ENCODE assay signal across 8 cellular contexts in the genomic region with DNA sequence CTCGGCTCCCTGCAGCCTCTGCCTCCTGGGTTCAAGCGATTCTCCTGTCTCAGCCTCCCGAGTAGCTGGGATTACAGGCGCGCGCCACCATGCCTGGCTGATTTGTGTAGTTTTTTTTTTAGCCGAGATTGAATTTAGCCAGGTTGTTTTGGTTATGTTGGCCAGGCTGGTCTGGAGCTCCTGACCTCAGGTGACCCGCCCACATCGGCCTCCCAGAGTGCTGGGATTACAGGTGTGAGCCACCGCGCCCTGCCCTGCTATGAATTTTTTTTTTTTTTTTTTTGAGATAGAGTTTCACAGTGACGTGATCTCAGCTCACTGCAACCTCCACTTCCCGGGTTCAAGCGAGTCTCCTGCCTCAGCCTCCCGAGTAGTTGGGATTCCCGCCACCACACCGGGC. TPM values are rescaled to one million over a fixed set of nuclear protein-coding genes. Genes with fewer than 3 reads are reported as not detected.
A peak's percentile ranks its signal among the peaks of the same experiment; 100 is the strongest.
DNase-seq lines count a peak whose midpoint lies in the region; ATAC-seq, FAIRE-seq and TF ChIP-seq lines count a peak whose summit lies in the region.
"Not testable (repeated sequence)": the region's sequence is repeated elsewhere in the genome, so short reads cannot be mapped to it uniquely, and the experiment has no call there.

No MANE protein-coding gene starts in this region.

- H3K27me3 Mint-ChIP-seq in CD4-positive, alpha-beta memory T cell; activated naive CD8-positive, alpha-beta T cell treated with anti-CD3 and anti-CD28 coated beads, Interleukin-2, amount 10 ng/mL, durations not matched to agents 7 days and 5 days: not testable (repeated sequence)
- peaks cover 15 to 23% (median 20%) of the 10 kb centered on the region in 3 donors for H3K27me3 Mint-ChIP-seq in immature natural killer cell (ENCODE audit: low read depth in 3 of 3)

- FAIRE-seq in endothelial cell of umbilical vein (lab: Jason Lieb, UNC) = not testable (repeated sequence)

- intact Hi-C loops in CD4-positive, alpha-beta memory T cell (cut with micrococcal nuclease) = loop anchor here (5.0 to 10.0 kb wide), 3 partner anchors 206 to 1178 kb away; a partner anchor contains a TSS
- intact Hi-C loops in endothelial cell of umbilical vein (cut with micrococcal nuclease) = loop anchor here (5.0 kb wide), 1 partner anchor 206 kb away; no protein-coding TSS in a partner anchor

- peaks cover 22 to 55% (median 38%) of the 10 kb centered on the region in 4 donors for H3K4me1 Mint-ChIP-seq in CD4-positive, alpha-beta memory T cell
- peaks cover 23% of the 10 kb centered on the region for H3K4me1 Mint-ChIP-seq in activated naive CD8-positive, alpha-beta T cell treated with anti-CD3 and anti-CD28 coated beads, Interleukin-2, amount 10 ng/mL, durations not matched to agents 7 days and 5 days
- peaks cover 42 to 53% of the 10 kb centered on the region in 2 donors for H3K4me1 Mint-ChIP-seq in immature natural killer cell

- H3K79me2 ChIP-seq in SK-N-SH (ENCODE audit: insufficient read depth) (peaks cover 70% of the 10 kb centered on the region), endothelial cell of umbilical vein (ENCODE audit: control insufficient read depth, insufficient read depth, low read length) (peaks cover 52% of the 10 kb centered on the region)

- H3K9me2 ChIP-seq in SK-N-SH = not testable (repeated sequence)

- not testable (repeated sequence) for H3K9me3 Mint-ChIP-seq in CD4-positive, alpha-beta memory T cell; activated naive CD8-positive, alpha-beta T cell treated with anti-CD3 and anti-CD28 coated beads, Interleukin-2, amount 10 ng/mL, durations not matched to agents 7 days and 5 days; immature natural killer cell

- not testable (repeated sequence) for TF ChIP-seq RAD21 in SK-N-SH (IDR thresholded peaks at IDR 0.05; ENCODE audit: low read length)

- H4K20me1 ChIP-seq in SK-N-SH (ENCODE audit: insufficient read depth) = peaks cover 13% of the 10 kb centered on the region
- H4K20me1 ChIP-seq in endothelial cell of umbilical vein (replicated peaks; ENCODE audit: control insufficient read depth, extremely low read depth, insufficient read depth, low read length) = not testable (repeated sequence)

- peak overlapping the region; percentile 92 for H2AFZ ChIP-seq in SK-N-SH (ENCODE audit: low read depth)
- not testable (repeated sequence) for H2AFZ ChIP-seq in endothelial cell of umbilical vein (ENCODE audit: low read depth, low read length); neuron (ENCODE audit: low read depth, low read length)

- not testable (repeated sequence) for DNase-seq in CD4-positive, alpha-beta memory T cell; SK-N-SH; activated naive CD8-positive, alpha-beta T cell treated with anti-CD3 and anti-CD28 coated beads, Interleukin-2, amount 10 ng/mL, durations not matched to agents 7 days and 5 days; endothelial cell of umbilical vein (ENCODE audit: low read depth, low spot score); immature natural killer cell; tibial nerve (ENCODE audit: low spot score in 2 of 2)

- TF ChIP-seq EP300 in SK-N-SH (IDR thresholded peaks at IDR 0.05; ENCODE audit: borderline replicate concordance in 1 of 2, low read depth in 1 of 2, low read length in 1 of 2); tibial nerve (IDR thresholded peaks at IDR 0.05): not testable (repeated sequence)

- dilution Hi-C loops in endothelial cell of umbilical vein (cut with MboI; ENCODE audit: extremely low pct_ligation_motif_present, low sequenced_read_pairs) = not testable (repeated sequence)

- POLR2A ChIA-PET in CD4-positive, alpha-beta memory T cell (lab: Charles Lee; ENCODE audit: partially characterized antibody) = interaction anchor here (0.7 to 4.3 kb wide), 6 partner anchors 57 to 1438 kb away, joined by 3 to 126 read pairs (median 3); a partner anchor contains a TSS
- POLR2A ChIA-PET in SK-N-SH (lab: Yijun Ruan, JAX) (interaction anchor here (0.7 kb wide), 1 partner anchor 83 kb away, joined by 3 read pairs; no protein-coding TSS in a partner anchor), endothelial cell of umbilical vein (lab: Charles Lee) (interaction anchor here (0.7 kb wide), 1 partner anchor 13 kb away, joined by 4 read pairs; no protein-coding TSS in a partner anchor)
- POLR2A ChIA-PET in activated naive CD8-positive, alpha-beta T cell treated with anti-CD3 and anti-CD28 coated beads, Interleukin-2, amount 10 ng/mL, durations not matched to agents 7 days and 5 days (lab: Charles Lee) = interaction anchor here (0.7 to 1.7 kb wide), 9 partner anchors 20 to 250 kb away, joined by 3 to 12 read pairs (median 3); no protein-coding TSS in a partner anchor

- peak overlapping the region; percentile 100 for H3K27ac ChIP-seq in CD4-positive, alpha-beta memory T cell (ENCODE audit: low read depth, low read length)
- not testable (repeated sequence) for H3K27ac ChIP-seq in HUES6 (ENCODE audit: low read depth, low read length)
- H3K27ac ChIP-seq in SK-N-SH (ENCODE audit: low read depth in 2 of 2, low read length in 1 of 2) = peak overlapping the region in 1 of 2 experiments; percentile 98; a peak in 2 of 4 replicates
- H3K27ac ChIP-seq in endothelial cell of umbilical vein (ENCODE audit: insufficient read depth, low read depth, low read length) = peak overlapping the region; percentile 92
- peak overlapping the region in 3 of 4 donors; percentile 96 to 100 (median 98) for H3K27ac ChIP-seq in tibial nerve

- not testable (repeated sequence) for H3K27me3 ChIP-seq in CD4-positive, alpha-beta memory T cell (ENCODE audit: insufficient read depth, low read length); HUES6 (ENCODE audit: control insufficient read depth, insufficient read depth, low read length); SK-N-SH (ENCODE audit: insufficient read depth); endothelial cell of umbilical vein (ENCODE audit: control insufficient read depth in 2 of 2, insufficient read depth in 2 of 2, low read length in 2 of 2); neuron (ENCODE audit: insufficient read depth, low read length); tibial nerve

- peak overlapping the region; percentile 100 for H3K27ac Mint-ChIP-seq in CD4-positive, alpha-beta memory T cell
- H3K27ac Mint-ChIP-seq in activated naive CD8-positive, alpha-beta T cell treated with anti-CD3 and anti-CD28 coated beads, Interleukin-2, amount 10 ng/mL, durations not matched to agents 7 days and 5 days = peak overlapping the region; percentile 100
- peak overlapping the region in 5 of 6 donors; percentile 83 to 100 (median 100) for H3K27ac Mint-ChIP-seq in immature natural killer cell

- TF ChIP-seq CTCF in SK-N-SH (IDR thresholded peaks at IDR 0.05); endothelial cell of umbilical vein (IDR thresholded peaks at IDR 0.05; ENCODE audit: extremely low read depth in 1 of 2, insufficient read depth in 1 of 2, low read depth in 1 of 2, low read length in 2 of 2); tibial nerve (IDR thresholded peaks at IDR 0.05): not testable (repeated sequence)

- BruUV-seq in endothelial cell of umbilical vein (replicated peaks; lab: Mats Ljungman, UMichigan) = not testable (repeated sequence)

- not testable (repeated sequence) for H3K9me1 ChIP-seq in endothelial cell of umbilical vein (replicated peaks; ENCODE audit: control insufficient read depth, extremely low read depth, insufficient read depth, low read length)

- H3K4me3 Mint-ChIP-seq in CD4-positive, alpha-beta memory T cell = peak overlapping the region; percentile 95 to 100 (median 98)
- H3K4me3 Mint-ChIP-seq in activated naive CD8-positive, alpha-beta T cell treated with anti-CD3 and anti-CD28 coated beads, Interleukin-2, amount 10 ng/mL, durations not matched to agents 7 days and 5 days = peak overlapping the region; percentile 98
- peak overlapping the region; percentile 74 to 99 (median 97) for H3K4me3 Mint-ChIP-seq in immature natural killer cell

- 81% methylated on average over 16 of the region's 17 CpGs for WGBS in SK-N-SH (ENCODE audit: low lambda C conversion rate)
- 86 to 88% methylated on average over 17 of the region's 17 CpGs for WGBS in tibial nerve, 2 donors

- H3F3A ChIP-seq in SK-N-SH (replicated peaks; ENCODE audit: insufficient read depth) = peaks cover 16% of the 10 kb centered on the region

- H3K4me1 ChIP-seq in CD4-positive, alpha-beta memory T cell (ENCODE audit: insufficient read depth, low read length) = peaks cover 30% of the 10 kb centered on the region
- H3K4me1 ChIP-seq in HUES6 (ENCODE audit: control insufficient read depth, insufficient read depth, low read length) = not testable (repeated sequence)
- H3K4me1 ChIP-seq in SK-N-SH (ENCODE audit: control insufficient read depth in 1 of 2, insufficient read depth in 2 of 2, low read depth in 1 of 2, low read length in 1 of 2) (peaks cover 2 to 19% of the 10 kb centered on the region in 2 experiments; a peak in 3 of 4 replicates), endothelial cell of umbilical vein (ENCODE audit: control insufficient read depth, extremely low read depth, insufficient read depth, low read length) (peaks cover 13% of the 10 kb centered on the region), neuron (ENCODE audit: insufficient read depth, low read length) (peaks cover 20% of the 10 kb centered on the region), tibial nerve (peaks cover 4 to 42% (median 20%) of the 10 kb centered on the region in 4 donors)

- CTCF ChIA-PET in CD4-positive, alpha-beta memory T cell (lab: Charles Lee; ENCODE audit: partially characterized antibody) = interaction anchor here (1.0 to 1.4 kb wide), 3 partner anchors 15 to 129 kb away, joined by 3 to 7 read pairs (median 3); no protein-coding TSS in a partner anchor
- CTCF ChIA-PET in SK-N-SH (lab: Yijun Ruan, JAX) = not testable (repeated sequence)
- CTCF ChIA-PET in endothelial cell of umbilical vein (lab: Charles Lee) = interaction anchor here (1.9 kb wide), 1 partner anchor 67 kb away, joined by 9 read pairs; no protein-coding TSS in a partner anchor

- H3K4me3 ChIP-seq in CD4-positive, alpha-beta memory T cell (ENCODE audit: low read length in 2 of 2) = peak overlapping the region in 1 of 2 donors; percentile 82
- H3K4me3 ChIP-seq in HUES6 (ENCODE audit: low read depth, low read length) (peak overlapping the region; percentile 98), SK-N-SH (ENCODE audit: low read depth in 2 of 2, low read length in 1 of 2) (peak overlapping the region; percentile 81 to 82), endothelial cell of umbilical vein (replicated peaks in 1 of 3; ENCODE audit: insufficient read depth in 1 of 3, low read depth in 1 of 3, low read length in 3 of 3) (peak overlapping the region; percentile 74 to 95 (median 75)), neuron (ENCODE audit: low read length) (peak overlapping the region; percentile 99), tibial nerve (peak overlapping the region; percentile 80 to 92 (median 85))

- not testable (repeated sequence) for ATAC-seq in activated naive CD8-positive, alpha-beta T cell treated with anti-CD3 and anti-CD28 coated beads, Interleukin-2, amount 10 ng/mL, durations not matched to agents 7 days and 5 days (ENCODE audit: low read depth)

- not testable (repeated sequence) for H3K9me3 ChIP-seq in CD4-positive, alpha-beta memory T cell (ENCODE audit: control insufficient read depth in 1 of 2, low read length in 2 of 2); HUES6 (ENCODE audit: control insufficient read depth, insufficient read depth, low read depth, low read length); SK-N-SH; endothelial cell of umbilical vein (replicated peaks; ENCODE audit: control insufficient read depth, insufficient read depth, low read length); neuron (ENCODE audit: low read length); tibial nerve

- not testable (repeated sequence) for H3K36me3 ChIP-seq in CD4-positive, alpha-beta memory T cell (ENCODE audit: insufficient read depth, low read length); endothelial cell of umbilical vein (ENCODE audit: control insufficient read depth in 2 of 2, extremely low read depth in 1 of 2, insufficient read depth in 2 of 2, low read length in 2 of 2)
- peaks cover 40% of the 10 kb centered on the region for H3K36me3 ChIP-seq in HUES6 (ENCODE audit: control insufficient read depth, insufficient read depth, low read length)
- peaks cover 22 to 24% of the 10 kb centered on the region in 2 experiments for H3K36me3 ChIP-seq in SK-N-SH (replicated peaks in 1 of 2; ENCODE audit: control insufficient read depth in 1 of 2, insufficient read depth in 2 of 2, low read length in 1 of 2)
- H3K36me3 ChIP-seq in neuron (ENCODE audit: insufficient read depth, low read length) = peaks cover 28% of the 10 kb centered on the region
- H3K36me3 ChIP-seq in tibial nerve = peaks cover 0 to 30% (median 0%) of the 10 kb centered on the region in 3 donors

- H3K9ac ChIP-seq in HUES6 (ENCODE audit: low read length) = not testable (repeated sequence)
- H3K9ac ChIP-seq in SK-N-SH (peak overlapping the region; percentile 93), endothelial cell of umbilical vein (replicated peaks; ENCODE audit: extremely low read depth, insufficient read depth, low read length) (peak overlapping the region; percentile 94)

- H3K4me2 ChIP-seq in SK-N-SH (peak overlapping the region; percentile 95), endothelial cell of umbilical vein (ENCODE audit: insufficient read depth, low read length) (peak overlapping the region; percentile 81)

- TF ChIP-seq POLR2A in endothelial cell of umbilical vein (IDR thresholded peaks at IDR 0.05; ENCODE audit: low read depth, low read length); tibial nerve (IDR thresholded peaks at IDR 0.05): not testable (repeated sequence)

- H3K36me3 Mint-ChIP-seq in CD4-positive, alpha-beta memory T cell = peaks cover 7 to 53% of the 10 kb centered on the region in 2 donors
- H3K36me3 Mint-ChIP-seq in activated naive CD8-positive, alpha-beta T cell treated with anti-CD3 and anti-CD28 coated beads, Interleukin-2, amount 10 ng/mL, durations not matched to agents 7 days and 5 days = peaks cover 33% of the 10 kb centered on the region
- peaks cover 4 to 14% (median 8%) of the 10 kb centered on the region in 3 donors for H3K36me3 Mint-ChIP-seq in immature natural killer cell

RNA-seq across cellular contexts. Expression of a gene that starts 1.4 kb away (rescaled TPM):
- total RNA-seq in CD4-positive, alpha-beta memory T cell = 1 to 10 TPM; 7.0 to 7.9 TPM
- polyA plus RNA-seq in CD4-positive, alpha-beta memory T cell = 1 to 10 TPM; 2.5 TPM
- polyA plus RNA-seq in SK-N-SH (2012; rRNA removed) (5.8 and 6.2 TPM in 2 replicates), endothelial cell of umbilical vein (4.0 and 5.4 TPM in 2 replicates), immature natural killer cell (1 to 10 TPM in 2 of 3 donors, not detected in 1; 1.5 to 3.5 TPM)
- 7.5 and 8.1 TPM in 2 replicates for polyA plus RNA-seq in SK-N-SH (2012; cell fraction: cytosol; rRNA removed)
- polyA plus RNA-seq in SK-N-SH (2012; cell fraction: nucleus; rRNA removed) = 6.1 and 9.4 TPM in 2 replicates
- 10 to 100 TPM; 28.3 to 29.6 TPM for total RNA-seq in activated naive CD8-positive, alpha-beta T cell treated with anti-CD3 and anti-CD28 coated beads, Interleukin-2, amount 10 ng/mL, durations not matched to agents 7 days and 5 days
- total RNA-seq in endothelial cell of umbilical vein (16.7 and 17.8 TPM in 2 replicates), tibial nerve (10 to 100 TPM in 2 of 4 donors, 1 to 10 TPM in 2; 4.0 to 12.4 (median 10.1) TPM)
- 7.3 and 8.7 TPM in 2 replicates for polyA plus RNA-seq in endothelial cell of umbilical vein (2011; cell fraction: cytosol; rRNA removed)
- 9.1 and 12.8 TPM in 2 replicates for polyA plus RNA-seq in endothelial cell of umbilical vein (2011; cell fraction: nucleus; rRNA removed)
- polyA plus RNA-seq in endothelial cell of umbilical vein (2012) = 7.2 and 12.0 TPM in 2 replicates
- 6.2 and 7.0 TPM in 2 replicates for polyA minus RNA-seq in endothelial cell of umbilical vein
- 9.6 TPM for polyA minus RNA-seq in endothelial cell of umbilical vein (2011; cell fraction: cytosol; rRNA and poly(A)+ RNA removed)
- polyA minus RNA-seq in endothelial cell of umbilical vein (2011; cell fraction: nucleus; rRNA and poly(A)+ RNA removed) = 5.4 and 7.9 TPM in 2 replicates

RNA-seq across cellular contexts. Expression of a gene that starts 2.4 kb away (rescaled TPM):
- 100 to 1,000 TPM in 1 of 2 experiments, 10 to 100 TPM in 1; 94.8 to 101 TPM for total RNA-seq in CD4-positive, alpha-beta memory T cell
- polyA plus RNA-seq in CD4-positive, alpha-beta memory T cell = 100 to 1,000 TPM; 111 to 159 TPM
- polyA plus RNA-seq in SK-N-SH (2012; rRNA removed) (36.4 and 49.6 TPM in 2 replicates), endothelial cell of umbilical vein (19.9 and 28.7 TPM in 2 replicates), immature natural killer cell (100 to 1,000 TPM in 1 of 3 donors, 10 to 100 TPM in 2; 85.9 to 110 (median 98.4) TPM)
- polyA plus RNA-seq in SK-N-SH (2012; cell fraction: cytosol; rRNA removed) = 60.8 and 69.2 TPM in 2 replicates
- polyA plus RNA-seq in SK-N-SH (2012; cell fraction: nucleus; rRNA removed) = 15.6 and 28.0 TPM in 2 replicates
- total RNA-seq in activated naive CD8-positive, alpha-beta T cell treated with anti-CD3 and anti-CD28 coated beads, Interleukin-2, amount 10 ng/mL, durations not matched to agents 7 days and 5 days = 100 to 1,000 TPM in 1 of 2 experiments, 10 to 100 TPM in 1; 96.3 to 111 TPM
- total RNA-seq in endothelial cell of umbilical vein (115 and 121 TPM in 2 replicates), tibial nerve (10 to 100 TPM; 44.1 to 53.0 (median 48.9) TPM)
- polyA plus RNA-seq in endothelial cell of umbilical vein (2011; cell fraction: cytosol; rRNA removed) = 44.2 and 45.0 TPM in 2 replicates
- 28.8 and 35.9 TPM in 2 replicates for polyA plus RNA-seq in endothelial cell of umbilical vein (2011; cell fraction: nucleus; rRNA removed)
- polyA plus RNA-seq in endothelial cell of umbilical vein (2012) = 102 and 115 TPM in 2 replicates
- 45.5 and 46.2 TPM in 2 replicates for polyA minus RNA-seq in endothelial cell of umbilical vein
- polyA minus RNA-seq in endothelial cell of umbilical vein (2011; cell fraction: cytosol; rRNA and poly(A)+ RNA removed) = 36.8 TPM
- polyA minus RNA-seq in endothelial cell of umbilical vein (2011; cell fraction: nucleus; rRNA and poly(A)+ RNA removed) = 40.9 and 51.3 TPM in 2 replicates

RNA-seq across cellular contexts. Expression of a gene that starts 56.3 kb away (rescaled TPM):
- total RNA-seq in CD4-positive, alpha-beta memory T cell = 10 to 100 TPM; 10.7 to 11.6 TPM
- polyA plus RNA-seq in CD4-positive, alpha-beta memory T cell = 1 to 10 TPM in 1 of 2 donors, under 1 TPM in 1; 0.65 to 1.6 TPM
- polyA plus RNA-seq in SK-N-SH (2012; rRNA removed) (1.0 and 1.3 TPM in 2 replicates), endothelial cell of umbilical vein (0.54 and 1.0 TPM in 2 replicates), immature natural killer cell (1 to 10 TPM in 1 of 3 donors, under 1 TPM in 2; 0.27 to 2.0 (median 0.99) TPM)
- 1.7 and 2.2 TPM in 2 replicates for polyA plus RNA-seq in SK-N-SH (2012; cell fraction: cytosol; rRNA removed)
- polyA plus RNA-seq in SK-N-SH (2012; cell fraction: nucleus; rRNA removed) = 1.4 and 2.7 TPM in 2 replicates
- total RNA-seq in activated naive CD8-positive, alpha-beta T cell treated with anti-CD3 and anti-CD28 coated beads, Interleukin-2, amount 10 ng/mL, durations not matched to agents 7 days and 5 days = 10 to 100 TPM; 11.9 to 13.0 TPM
- total RNA-seq in endothelial cell of umbilical vein (7.2 and 9.5 TPM in 2 replicates), tibial nerve (10 to 100 TPM; 10.7 to 24.3 (median 12.8) TPM)
- 1.4 and 1.7 TPM in 2 replicates for polyA plus RNA-seq in endothelial cell of umbilical vein (2011; cell fraction: cytosol; rRNA removed)
- polyA plus RNA-seq in endothelial cell of umbilical vein (2011; cell fraction: nucleus; rRNA removed) = 4.0 and 5.1 TPM in 2 replicates
- 5.9 and 7.4 TPM in 2 replicates for polyA plus RNA-seq in endothelial cell of umbilical vein (2012)
- polyA minus RNA-seq in endothelial cell of umbilical vein = 3.2 TPM in 2 replicates
- 1.4 TPM for polyA minus RNA-seq in endothelial cell of umbilical vein (2011; cell fraction: cytosol; rRNA and poly(A)+ RNA removed)
- 9.6 and 11.0 TPM in 2 replicates for polyA minus RNA-seq in endothelial cell of umbilical vein (2011; cell fraction: nucleus; rRNA and poly(A)+ RNA removed)
